Comparison of ENCODE assay signal across 8 cellular contexts in genomic region chr3:183634707-183635106, GRCh38. TPM values are rescaled to one million over a fixed set of nuclear protein-coding genes. Genes with fewer than 3 reads are reported as not detected.
DNase-seq lines count a peak whose midpoint lies in the region; ATAC-seq and TF ChIP-seq lines count a peak whose summit lies in the region.

No MANE protein-coding gene starts in this region.

- no peaks in the 10 kb centered on the region for H3K9me3 ChIP-seq in adipocyte (ENCODE audit: control insufficient read depth, low read length)
- H3K9me3 ChIP-seq in lung (ENCODE audit: control insufficient read depth in 2 of 2, insufficient read depth in 1 of 2, low read length in 1 of 2): no peaks in the 10 kb centered on the region
- no peaks in the 10 kb centered on the region for H3K9me3 ChIP-seq in thymus (ENCODE audit: control insufficient read depth)

- WGBS in lung, 2 donors: 68 to 71% methylated on average over 16 of the region's 16 CpGs
- 85% methylated on average over 16 of the region's 16 CpGs for WGBS in thymus

- TF ChIP-seq CTCF in lung (IDR thresholded peaks at IDR 0.05; ENCODE audit: control extremely low read depth, extremely low read depth): no peak

- peak overlapping the region; percentile 94 for H3K9ac ChIP-seq in adipocyte (ENCODE audit: low read length)

- H3K4me1 ChIP-seq in adipocyte (ENCODE audit: control insufficient read depth, insufficient read depth, low read length) (peaks cover 9% of the 10 kb centered on the region), lung (ENCODE audit: control insufficient read depth in 2 of 2, insufficient read depth in 2 of 2, low read length in 2 of 2) (no peaks in the 10 kb centered on the region), thymus (ENCODE audit: control insufficient read depth, insufficient read depth, low read length) (peaks cover 11% of the 10 kb centered on the region)

- peaks cover 34% of the 10 kb centered on the region for H3K4me1 Mint-ChIP-seq in activated T-cell treated with anti-CD3 and anti-CD28 coated beads, Interleukin-2, amount 50 U/mL, for 24 hours (ENCODE audit: low read depth)

- no peaks in the 10 kb centered on the region for H3K27me3 Mint-ChIP-seq in activated T-cell treated with anti-CD3 and anti-CD28 coated beads, Interleukin-2, amount 50 U/mL, for 24 hours

- no peak for DNase-seq in activated T-cell treated with anti-CD3 and anti-CD28 coated beads, Interleukin-2, amount 50 U/mL, for 24 hours
- DNase-seq in activated T-cell treated with anti-CD3 and anti-CD28 coated beads for 4 hours (no peak), adipocyte (ENCODE audit: low read depth) (no peak), lung (ENCODE audit: low spot score) (no peak), SIG-M5 (lab: John Stamatoyannopoulos, UW) (no peak), NCI-H187 (lab: John Stamatoyannopoulos, UW) (no peak)

- H3K9me3 Mint-ChIP-seq in activated T-cell treated with anti-CD3 and anti-CD28 coated beads, Interleukin-2, amount 50 U/mL, for 24 hours: no peaks in the 10 kb centered on the region

- no peaks in the 10 kb centered on the region for H3K36me3 ChIP-seq in adipocyte (ENCODE audit: control insufficient read depth, insufficient read depth, low read length, severe bottlenecking)
- H3K36me3 ChIP-seq in lung (ENCODE audit: control insufficient read depth in 2 of 2, insufficient read depth in 2 of 2, low read length in 2 of 2): no peaks in the 10 kb centered on the region
- no peaks in the 10 kb centered on the region for H3K36me3 ChIP-seq in thymus (ENCODE audit: control insufficient read depth, insufficient read depth)

- ATAC-seq in lung (ENCODE audit: insufficient read depth, low FRiP score): no peak
- no peak for ATAC-seq in HG03342 (IDR thresholded peaks at IDR 0.05; ENCODE audit: unreplicated experiment)

- peaks cover 6% of the 10 kb centered on the region for H3K36me3 Mint-ChIP-seq in activated T-cell treated with anti-CD3 and anti-CD28 coated beads, Interleukin-2, amount 50 U/mL, for 24 hours (ENCODE audit: low read depth)

- H3K27ac ChIP-seq in lung (ENCODE audit: low read depth in 1 of 2, low read length in 1 of 2): peak overlapping the region; percentile 59 to 99
- no peak overlapping the region for H3K27ac ChIP-seq in thymus (ENCODE audit: low read depth)

- no peaks in the 10 kb centered on the region for H3K27me3 ChIP-seq in adipocyte (replicated peaks; ENCODE audit: control insufficient read depth, insufficient read depth, low read length)
- no peaks in the 10 kb centered on the region for H3K27me3 ChIP-seq in lung (ENCODE audit: control insufficient read depth, insufficient read depth)
- no peaks in the 10 kb centered on the region for H3K27me3 ChIP-seq in thymus (ENCODE audit: control insufficient read depth, insufficient read depth)

- H3K4me3 ChIP-seq in adipocyte (ENCODE audit: low read length) (peak overlapping the region; percentile 96), lung (no peak overlapping the region), thymus (ENCODE audit: low read length) (peak overlapping the region; percentile 99)

- H3K4me3 Mint-ChIP-seq in activated T-cell treated with anti-CD3 and anti-CD28 coated beads, Interleukin-2, amount 50 U/mL, for 24 hours: peak overlapping the region; percentile 91

- H3K27ac Mint-ChIP-seq in activated T-cell treated with anti-CD3 and anti-CD28 coated beads, Interleukin-2, amount 50 U/mL, for 24 hours: peak overlapping the region; percentile 96

RNA-seq across cellular contexts. Expression of gene KLHL24, which starts 0.7 kb away (rescaled TPM):
- total RNA-seq in lung: 100 to 1,000 TPM in 1 of 2 donors, 10 to 100 TPM in 1; 58.1 to 352 TPM
- polyA plus RNA-seq in lung (10 to 100 TPM; 14.3 to 17.6 TPM), thymus (23.1 TPM)
